Comparison of ENCODE assay signal across 14 cellular contexts in the genomic region with DNA sequence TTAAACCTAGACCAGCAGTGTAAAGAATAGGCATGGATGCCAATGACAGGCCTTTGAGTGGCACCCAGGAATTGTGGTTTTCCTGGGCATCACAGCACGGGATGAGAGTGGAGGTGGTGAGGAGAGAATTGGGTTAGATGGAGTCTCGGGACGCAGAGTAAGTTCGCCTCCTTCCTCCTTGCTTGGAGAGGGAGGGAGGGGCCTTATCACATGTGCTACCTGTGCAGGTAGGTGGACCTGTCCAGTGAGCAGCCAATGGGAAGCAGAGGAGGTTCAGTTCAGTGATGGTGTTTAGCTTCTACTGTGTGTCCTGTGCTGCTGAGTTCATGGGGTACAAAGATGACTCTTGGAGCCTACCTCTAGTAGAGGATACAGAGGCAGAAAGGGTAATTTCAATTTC. TPM values are rescaled to one million over a fixed set of nuclear protein-coding genes. Genes with fewer than 3 reads are reported as not detected.
A peak's percentile ranks its signal among the peaks of the same experiment; 100 is the strongest.
DNase-seq lines count a peak whose midpoint lies in the region; ATAC-seq and TF ChIP-seq lines count a peak whose summit lies in the region.
"Had no signal": no experiment of that assay in that cellular context is flagged by ENCODE, and none has a peak within 500 bp of the region (broad histone marks: within the 10 kb centered on the region; RNA-seq: fewer than 3 reads in every experiment).

No MANE protein-coding gene starts in this region.

- H3K27ac Mint-ChIP-seq in T-helper 17 cell (peak overlapping the region; percentile 51), chondrocyte (ENCODE audit: unreplicated experiment) (peak overlapping the region; percentile 87), osteocyte (ENCODE audit: unreplicated experiment) (peak overlapping the region; percentile 92)
- H3K27ac Mint-ChIP-seq: CD8-positive, alpha-beta T cell; HFFc6 had no signal

- peaks cover 2% of the 10 kb centered on the region for H3K36me3 Mint-ChIP-seq in T-helper 17 cell (ENCODE audit: low read depth)
- H3K36me3 Mint-ChIP-seq in chondrocyte (ENCODE audit: low read depth), result peaks cover 5% of the 10 kb centered on the region
- peaks cover 3% of the 10 kb centered on the region for H3K36me3 Mint-ChIP-seq in osteocyte (ENCODE audit: unreplicated experiment)

- no peak overlapping the region for H3K4me3 Mint-ChIP-seq in T-helper 17 cell
- H3K4me3 Mint-ChIP-seq in chondrocyte (ENCODE audit: unreplicated experiment), result no peak overlapping the region
- H3K4me3 Mint-ChIP-seq in osteocyte (ENCODE audit: unreplicated experiment), result no peak overlapping the region
- H3K4me3 Mint-ChIP-seq: CD8-positive, alpha-beta T cell; HFFc6 had no signal

- H3K27me3 ChIP-seq in thoracic aorta (replicated peaks; ENCODE audit: insufficient read depth), result no peaks in the 10 kb centered on the region
- H3K27me3 ChIP-seq: MG63 had no signal

- H3K9me3 Mint-ChIP-seq in chondrocyte (ENCODE audit: low read depth), result no peaks in the 10 kb centered on the region
- H3K9me3 Mint-ChIP-seq in osteocyte (ENCODE audit: unreplicated experiment), result no peaks in the 10 kb centered on the region
- H3K9me3 Mint-ChIP-seq: CD8-positive, alpha-beta T cell; HFFc6 had no signal

- peaks cover 67 to 97% of the 10 kb centered on the region in 2 donors for H3K4me1 ChIP-seq in thoracic aorta (ENCODE audit: control insufficient read depth in 1 of 2, low read depth in 2 of 2)

- DNase-seq in T-helper 17 cell (no peak), chondrocyte (ENCODE audit: low spot score) (no peak), osteocyte (ENCODE audit: extremely low spot score, unreplicated experiment) (no peak), thoracic aorta (ENCODE audit: low spot score) (no peak), NCI-H2107 (lab: John Stamatoyannopoulos, UW) (no peak), GOT3 (lab: John Stamatoyannopoulos, UW) (no peak)
- DNase-seq: CD8-positive, alpha-beta T cell; HFFc6; MG63; NCI-H1105; NCI-H1694 treated with DMSO at 0.1 percent for 48 hours; NCI-H69 had no signal

- no peak for TF ChIP-seq CTCF in chondrocyte (IDR thresholded peaks at IDR 0.05)
- TF ChIP-seq CTCF in osteocyte (IDR thresholded peaks at IDR 0.05), result no peak
- TF ChIP-seq CTCF in thoracic aorta (IDR thresholded peaks at IDR 0.05), result no peak

- peak overlapping the region; percentile 63 to 92 for H3K27ac ChIP-seq in thoracic aorta

- no peak for ATAC-seq in T-helper 17 cell
- ATAC-seq in thoracic aorta (ENCODE audit: insufficient number of reproducible peaks, low FRiP score, low read depth), result no peak
- no peak for ATAC-seq in GM18517 (IDR thresholded peaks at IDR 0.05; ENCODE audit: unreplicated experiment)
- ATAC-seq: CD8-positive, alpha-beta T cell; HepG2 had no signal

- no peak overlapping the region for H3K4me3 ChIP-seq in thoracic aorta
- H3K4me3 ChIP-seq: MG63 had no signal

- H3K36me3 ChIP-seq in thoracic aorta, result no peaks in the 10 kb centered on the region
- H3K36me3 ChIP-seq: MG63 had no signal

- H3K9me3 ChIP-seq in T-helper 17 cell (ENCODE audit: control insufficient read depth, low read length, poor library complexity, severe bottlenecking), result no peaks in the 10 kb centered on the region
- H3K9me3 ChIP-seq in thoracic aorta, result no peaks in the 10 kb centered on the region
- H3K9me3 ChIP-seq: MG63 had no signal

- H3K4me1 Mint-ChIP-seq in T-helper 17 cell (peaks cover 50% of the 10 kb centered on the region), chondrocyte (ENCODE audit: low read depth) (peaks cover 91% of the 10 kb centered on the region), osteocyte (ENCODE audit: unreplicated experiment) (peaks cover 76% of the 10 kb centered on the region)

- H3K27me3 Mint-ChIP-seq in T-helper 17 cell (no peaks in the 10 kb centered on the region), chondrocyte (ENCODE audit: low read depth) (no peaks in the 10 kb centered on the region), osteocyte (ENCODE audit: unreplicated experiment) (no peaks in the 10 kb centered on the region)

RNA-seq across cellular contexts. Expression of gene YPEL2, which starts 14.9 kb away (rescaled TPM):
- total RNA-seq in T-helper 17 cell (10 to 100 TPM; 23.6 to 44.0 TPM), chondrocyte (41.9 to 52.2 TPM (median 52.1 TPM) in 3 replicates), osteocyte (18.1 and 18.9 TPM in 2 replicates), thoracic aorta (10 to 100 TPM; 64.2 to 79.9 TPM)
